Comparison of ENCODE assay signal across 1 cellular context in the genomic region with DNA sequence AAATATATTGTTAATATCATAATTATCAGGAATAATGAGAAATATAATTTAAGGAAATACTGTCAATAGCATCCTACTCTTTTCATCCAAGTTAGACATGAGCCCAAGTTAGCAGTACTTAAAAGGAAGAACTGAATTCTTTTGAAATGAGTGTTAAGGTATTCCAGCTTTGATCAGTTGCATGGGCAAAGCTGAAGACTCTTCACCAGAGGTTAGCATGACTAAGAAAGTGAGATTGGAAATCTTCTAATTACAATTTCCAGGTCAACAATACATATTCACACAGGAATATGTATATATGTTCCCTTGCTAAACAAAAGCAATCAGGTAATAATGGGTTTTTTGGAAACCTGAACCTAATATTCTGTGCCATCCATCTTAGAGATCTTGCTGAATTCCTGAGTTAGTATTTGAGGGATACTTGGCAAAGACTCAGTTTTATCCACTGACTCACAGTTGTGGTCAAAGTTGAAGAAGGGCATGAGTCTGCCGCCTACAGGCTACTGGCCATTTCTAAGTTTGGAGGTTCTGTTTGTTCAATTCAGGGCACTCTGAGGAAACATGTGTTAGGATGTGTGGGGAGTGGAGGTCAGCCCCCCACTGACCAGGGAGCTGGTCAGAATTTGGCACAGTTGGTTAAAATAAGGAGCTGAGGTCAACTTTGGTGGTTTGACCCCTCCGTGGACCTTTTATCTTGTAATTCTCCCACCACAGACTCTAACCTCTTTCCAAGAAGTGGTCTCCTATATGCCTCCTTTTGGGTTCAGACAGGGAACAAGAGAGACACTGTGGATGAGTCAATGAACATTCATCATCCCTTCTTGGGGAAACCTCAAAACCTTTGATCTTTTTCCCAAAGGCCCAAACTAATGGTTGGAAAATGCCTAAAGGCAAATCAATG.
A peak's percentile ranks its signal among the peaks of the same experiment; 100 is the strongest.
TF ChIP-seq lines count a peak whose summit lies in the region.

No MANE protein-coding gene starts in this region.

TF ChIP-seq in K562, 482 proteins besides CTCF, POLR2A, EP300 and RAD21 (continued from another document and continues in another):
- TF ChIP-seq, protein P1, sequence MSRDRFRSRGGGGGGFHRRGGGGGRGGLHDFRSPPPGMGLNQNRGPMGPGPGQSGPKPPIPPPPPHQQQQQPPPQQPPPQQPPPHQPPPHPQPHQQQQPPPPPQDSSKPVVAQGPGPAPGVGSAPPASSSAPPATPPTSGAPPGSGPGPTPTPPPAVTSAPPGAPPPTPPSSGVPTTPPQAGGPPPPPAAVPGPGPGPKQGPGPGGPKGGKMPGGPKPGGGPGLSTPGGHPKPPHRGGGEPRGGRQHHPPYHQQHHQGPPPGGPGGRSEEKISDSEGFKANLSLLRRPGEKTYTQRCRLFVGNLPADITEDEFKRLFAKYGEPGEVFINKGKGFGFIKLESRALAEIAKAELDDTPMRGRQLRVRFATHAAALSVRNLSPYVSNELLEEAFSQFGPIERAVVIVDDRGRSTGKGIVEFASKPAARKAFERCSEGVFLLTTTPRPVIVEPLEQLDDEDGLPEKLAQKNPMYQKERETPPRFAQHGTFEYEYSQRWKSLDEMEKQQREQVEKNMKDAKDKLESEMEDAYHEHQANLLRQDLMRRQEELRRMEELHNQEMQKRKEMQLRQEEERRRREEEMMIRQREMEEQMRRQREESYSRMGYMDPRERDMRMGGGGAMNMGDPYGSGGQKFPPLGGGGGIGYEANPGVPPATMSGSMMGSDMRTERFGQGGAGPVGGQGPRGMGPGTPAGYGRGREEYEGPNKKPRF (IDR thresholded peaks at IDR 0.05; ENCODE audit: low read depth, low read length): no peak
- TF ChIP-seq CBFA2T3 (IDR thresholded peaks at IDR 0.05): peak; percentile 64
- no peak for TF ChIP-seq CXXC5 (CRISPR knock-in tag; IDR thresholded peaks at IDR 0.05)
- TF ChIP-seq SRSF7 (optimal IDR thresholded peaks at IDR 0.05; ENCODE audit: low read depth, low read length): no peak
- TF ChIP-seq SREBF1 (IDR thresholded peaks at IDR 0.05; ENCODE audit: borderline replicate concordance, low read depth, low read length): no peak
- TF ChIP-seq POLR2B (IDR thresholded peaks at IDR 0.05; ENCODE audit: low read depth, partially characterized antibody): no peak
- TF ChIP-seq, protein P2, sequence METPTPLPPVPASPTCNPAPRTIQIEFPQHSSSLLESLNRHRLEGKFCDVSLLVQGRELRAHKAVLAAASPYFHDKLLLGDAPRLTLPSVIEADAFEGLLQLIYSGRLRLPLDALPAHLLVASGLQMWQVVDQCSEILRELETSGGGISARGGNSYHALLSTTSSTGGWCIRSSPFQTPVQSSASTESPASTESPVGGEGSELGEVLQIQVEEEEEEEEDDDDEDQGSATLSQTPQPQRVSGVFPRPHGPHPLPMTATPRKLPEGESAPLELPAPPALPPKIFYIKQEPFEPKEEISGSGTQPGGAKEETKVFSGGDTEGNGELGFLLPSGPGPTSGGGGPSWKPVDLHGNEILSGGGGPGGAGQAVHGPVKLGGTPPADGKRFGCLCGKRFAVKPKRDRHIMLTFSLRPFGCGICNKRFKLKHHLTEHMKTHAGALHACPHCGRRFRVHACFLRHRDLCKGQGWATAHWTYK (CRISPR knock-in tag; IDR thresholded peaks at IDR 0.05): no peak
- peak; percentile 15 for TF ChIP-seq DACH1 (IDR thresholded peaks at IDR 0.05; ENCODE audit: partially characterized antibody)
- peak; percentile 53; the same call in 1 of the 2 replicates for TF ChIP-seq DPF2 (IDR thresholded peaks at IDR 0.05)
- no peak for TF ChIP-seq ZNF217 (CRISPR knock-in tag; IDR thresholded peaks at IDR 0.05)
- TF ChIP-seq SMC3 (conservative IDR thresholded peaks at IDR 0.05; ENCODE audit: insufficient read depth, low read depth, low read length): no peak
- TF ChIP-seq, protein P3, sequence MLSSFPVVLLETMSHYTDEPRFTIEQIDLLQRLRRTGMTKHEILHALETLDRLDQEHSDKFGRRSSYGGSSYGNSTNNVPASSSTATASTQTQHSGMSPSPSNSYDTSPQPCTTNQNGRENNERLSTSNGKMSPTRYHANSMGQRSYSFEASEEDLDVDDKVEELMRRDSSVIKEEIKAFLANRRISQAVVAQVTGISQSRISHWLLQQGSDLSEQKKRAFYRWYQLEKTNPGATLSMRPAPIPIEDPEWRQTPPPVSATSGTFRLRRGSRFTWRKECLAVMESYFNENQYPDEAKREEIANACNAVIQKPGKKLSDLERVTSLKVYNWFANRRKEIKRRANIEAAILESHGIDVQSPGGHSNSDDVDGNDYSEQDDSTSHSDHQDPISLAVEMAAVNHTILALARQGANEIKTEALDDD (IDR thresholded peaks at IDR 0.05): 0 out of 2 replicates have a peak, but pooled peaks have one; percentile 13
- no peak for TF ChIP-seq ARID4B (CRISPR knock-in tag; IDR thresholded peaks at IDR 0.05)
- TF ChIP-seq PTRF (tag; IDR thresholded peaks at IDR 0.05): no peak
- peak; percentile 42 for TF ChIP-seq CBFA2T2 (conservative IDR thresholded peaks at IDR 0.05)
- TF ChIP-seq RAD51 (IDR thresholded peaks at IDR 0.05; ENCODE audit: borderline replicate concordance, low read depth): no peak
- no peak for TF ChIP-seq ZFP1 (CRISPR knock-in tag; IDR thresholded peaks at IDR 0.05)
- no peak for TF ChIP-seq TCF7L2 (IDR thresholded peaks at IDR 0.05; ENCODE audit: low read depth, low read length)
- no peak for TF ChIP-seq CBX2 (IDR thresholded peaks at IDR 0.05; ENCODE audit: insufficient read depth, low read length, poor library complexity, severe bottlenecking)
- TF ChIP-seq GATA2 (CRISPR knock-in tag; IDR thresholded peaks at IDR 0.05): no peak
- no peak for TF ChIP-seq TARDBP (IDR thresholded peaks at IDR 0.05)
- no peak for TF ChIP-seq RBM25 (IDR thresholded peaks at IDR 0.05; ENCODE audit: low read depth, low read length, severe bottlenecking)
- TF ChIP-seq ZNF121 (CRISPR knock-in tag; conservative IDR thresholded peaks at IDR 0.05): no peak
- TF ChIP-seq ZZZ3 (IDR thresholded peaks at IDR 0.05): no peak
- TF ChIP-seq KLF10 (CRISPR knock-in tag; IDR thresholded peaks at IDR 0.05): no peak
- no peak for TF ChIP-seq VEZF1 (CRISPR knock-in tag; IDR thresholded peaks at IDR 0.05)
- peak; percentile 70 for TF ChIP-seq NFIC (IDR thresholded peaks at IDR 0.05)
- TF ChIP-seq ATF7 (IDR thresholded peaks at IDR 0.05): no peak
- no peak for TF ChIP-seq ETV1 (tag; conservative IDR thresholded peaks at IDR 0.05; ENCODE audit: low read depth)
- TF ChIP-seq ZNF766 (CRISPR knock-in tag; conservative IDR thresholded peaks at IDR 0.05): 0 out of 2 replicates have a peak, but pooled peaks have one; percentile 34
- no peak for TF ChIP-seq NR0B1 (IDR thresholded peaks at IDR 0.05; ENCODE audit: partially characterized antibody)
- TF ChIP-seq ZNF280B (CRISPR knock-in tag; IDR thresholded peaks at IDR 0.05): no peak
- no peak for TF ChIP-seq ZNF165 (CRISPR knock-in tag; IDR thresholded peaks at IDR 0.05; ENCODE audit: borderline replicate concordance)
- TF ChIP-seq DLX4 (CRISPR knock-in tag; IDR thresholded peaks at IDR 0.05): no peak
- no peak for TF ChIP-seq NFATC3 (IDR thresholded peaks at IDR 0.05)
- no peak for TF ChIP-seq ZNF707 (CRISPR knock-in tag; conservative IDR thresholded peaks at IDR 0.05)
- no peak for TF ChIP-seq KAT2B (IDR thresholded peaks at IDR 0.05; ENCODE audit: low read depth, low read length)
- TF ChIP-seq KLF1 (tag; IDR thresholded peaks at IDR 0.05): no peak
- no peak for TF ChIP-seq POLR2AphosphoS2 (IDR thresholded peaks at IDR 0.05; ENCODE audit: low read length)
- TF ChIP-seq CBX3 (IDR thresholded peaks at IDR 0.05; ENCODE audit: borderline replicate concordance in 1 of 2, low read length in 2 of 2): 0 out of 3 replicates have a peak, but pooled peaks of 1 of the 2 experiments have one; percentile 21
- peak; percentile 25; the same call in 1 of the 2 replicates for TF ChIP-seq TEAD4 (IDR thresholded peaks at IDR 0.05; ENCODE audit: low read length)
- no peak for TF ChIP-seq TEAD4 (CRISPR knock-in tag; IDR thresholded peaks at IDR 0.05; ENCODE audit: borderline replicate concordance)
- no peak for TF ChIP-seq RBM39 (optimal IDR thresholded peaks at IDR 0.05; ENCODE audit: low read depth, low read length)
- no peak for TF ChIP-seq NFRKB (IDR thresholded peaks at IDR 0.05; ENCODE audit: low read depth)
- TF ChIP-seq, protein P4, sequence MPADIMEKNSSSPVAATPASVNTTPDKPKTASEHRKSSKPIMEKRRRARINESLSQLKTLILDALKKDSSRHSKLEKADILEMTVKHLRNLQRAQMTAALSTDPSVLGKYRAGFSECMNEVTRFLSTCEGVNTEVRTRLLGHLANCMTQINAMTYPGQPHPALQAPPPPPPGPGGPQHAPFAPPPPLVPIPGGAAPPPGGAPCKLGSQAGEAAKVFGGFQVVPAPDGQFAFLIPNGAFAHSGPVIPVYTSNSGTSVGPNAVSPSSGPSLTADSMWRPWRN (IDR thresholded peaks at IDR 0.05; ENCODE audit: low read depth): 0 out of 2 replicates have a peak, but pooled peaks have one; percentile 15
- TF ChIP-seq ZNF431 (CRISPR knock-in tag; IDR thresholded peaks at IDR 0.05): no peak
- no peak for TF ChIP-seq SIRT6 (IDR thresholded peaks at IDR 0.05; ENCODE audit: low read depth, low read length)
- TF ChIP-seq ATF1 (CRISPR knock-in tag; IDR thresholded peaks at IDR 0.05): no peak
- TF ChIP-seq ATF1 (tag; IDR thresholded peaks at IDR 0.05): no peak
- TF ChIP-seq MAZ (CRISPR knock-in tag; conservative IDR thresholded peaks at IDR 0.05 in 1 of 2, IDR thresholded peaks at IDR 0.05 in 1 of 2): no peak
- 0 out of 2 replicates have a peak, but pooled peaks have one; percentile 38 for TF ChIP-seq SMARCE1 (IDR thresholded peaks at IDR 0.05)
- no peak for TF ChIP-seq PCBP1 (IDR thresholded peaks at IDR 0.05; ENCODE audit: low read depth, low read length, poor library complexity, severe bottlenecking)
- no peak for TF ChIP-seq IFI16 (CRISPR knock-in tag; IDR thresholded peaks at IDR 0.05)
- no peak for TF ChIP-seq HDGF (IDR thresholded peaks at IDR 0.05)
- TF ChIP-seq ZNF282 (CRISPR knock-in tag; IDR thresholded peaks at IDR 0.05): no peak
- TF ChIP-seq TBL1XR1 (IDR thresholded peaks at IDR 0.05; ENCODE audit: low read length in 2 of 2): no peak
- peak; percentile 22 for TF ChIP-seq TCF3 (CRISPR knock-in tag; IDR thresholded peaks at IDR 0.05)
